ENCODE assay signal across 1 cellular context in the genomic region with DNA sequence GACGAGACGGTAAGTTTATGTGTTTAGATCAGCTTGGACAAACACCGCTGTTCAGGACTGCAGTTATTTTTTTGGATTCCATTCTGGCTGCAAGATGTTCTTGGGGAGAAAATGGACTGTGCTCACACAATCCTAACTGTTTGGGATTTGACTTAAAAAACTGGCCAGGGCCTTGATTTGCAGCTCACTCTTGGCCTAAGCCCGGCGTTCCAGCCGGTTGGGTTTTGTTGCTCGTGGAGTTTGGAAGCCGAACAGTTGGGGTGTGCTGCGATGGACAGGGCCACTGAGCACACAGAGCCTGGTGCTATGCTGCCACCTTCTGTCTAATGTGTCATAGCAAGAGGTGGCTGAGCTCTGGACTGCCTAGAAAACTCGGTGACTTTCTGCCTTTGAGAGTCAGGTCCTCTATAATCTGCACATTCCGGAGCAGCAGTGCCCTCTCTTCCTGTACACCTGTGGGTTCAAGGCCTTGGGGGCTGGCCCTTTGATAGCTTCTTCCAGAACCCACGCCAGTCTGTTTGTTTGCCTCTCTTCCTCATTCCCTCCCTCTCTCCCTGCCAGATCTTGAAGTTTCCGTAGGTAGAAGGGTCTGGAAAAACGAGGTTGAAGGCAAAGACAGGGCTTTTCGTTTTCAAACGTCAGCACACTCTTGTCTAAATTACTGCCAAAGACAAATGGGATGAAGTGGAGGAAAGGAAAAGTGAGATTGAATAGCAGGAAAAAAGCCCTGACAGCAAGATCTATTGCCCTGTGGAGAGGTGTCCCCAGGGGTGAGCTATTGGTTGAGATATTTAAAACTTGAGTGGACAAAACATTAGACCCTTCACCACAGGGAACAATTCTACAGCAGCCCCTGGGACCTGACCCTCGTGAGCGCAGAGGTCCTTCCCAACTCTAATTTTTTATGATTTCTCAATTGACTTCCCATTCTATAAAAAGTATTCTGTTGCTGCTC.
TF ChIP-seq lines count a peak whose summit lies in the region.

No MANE protein-coding gene starts in this region.

TF ChIP-seq in HepG2, 621 proteins besides CTCF, POLR2A, EP300 and RAD21 (continued from another document and continues in another):
- no peak for TF ChIP-seq HOXD1 (CRISPR knock-in tag; IDR thresholded peaks at IDR 0.05)
- no peak for TF ChIP-seq HCFC1 (IDR thresholded peaks at IDR 0.05; ENCODE audit: low read depth, low read length)
- TF ChIP-seq, protein P1, sequence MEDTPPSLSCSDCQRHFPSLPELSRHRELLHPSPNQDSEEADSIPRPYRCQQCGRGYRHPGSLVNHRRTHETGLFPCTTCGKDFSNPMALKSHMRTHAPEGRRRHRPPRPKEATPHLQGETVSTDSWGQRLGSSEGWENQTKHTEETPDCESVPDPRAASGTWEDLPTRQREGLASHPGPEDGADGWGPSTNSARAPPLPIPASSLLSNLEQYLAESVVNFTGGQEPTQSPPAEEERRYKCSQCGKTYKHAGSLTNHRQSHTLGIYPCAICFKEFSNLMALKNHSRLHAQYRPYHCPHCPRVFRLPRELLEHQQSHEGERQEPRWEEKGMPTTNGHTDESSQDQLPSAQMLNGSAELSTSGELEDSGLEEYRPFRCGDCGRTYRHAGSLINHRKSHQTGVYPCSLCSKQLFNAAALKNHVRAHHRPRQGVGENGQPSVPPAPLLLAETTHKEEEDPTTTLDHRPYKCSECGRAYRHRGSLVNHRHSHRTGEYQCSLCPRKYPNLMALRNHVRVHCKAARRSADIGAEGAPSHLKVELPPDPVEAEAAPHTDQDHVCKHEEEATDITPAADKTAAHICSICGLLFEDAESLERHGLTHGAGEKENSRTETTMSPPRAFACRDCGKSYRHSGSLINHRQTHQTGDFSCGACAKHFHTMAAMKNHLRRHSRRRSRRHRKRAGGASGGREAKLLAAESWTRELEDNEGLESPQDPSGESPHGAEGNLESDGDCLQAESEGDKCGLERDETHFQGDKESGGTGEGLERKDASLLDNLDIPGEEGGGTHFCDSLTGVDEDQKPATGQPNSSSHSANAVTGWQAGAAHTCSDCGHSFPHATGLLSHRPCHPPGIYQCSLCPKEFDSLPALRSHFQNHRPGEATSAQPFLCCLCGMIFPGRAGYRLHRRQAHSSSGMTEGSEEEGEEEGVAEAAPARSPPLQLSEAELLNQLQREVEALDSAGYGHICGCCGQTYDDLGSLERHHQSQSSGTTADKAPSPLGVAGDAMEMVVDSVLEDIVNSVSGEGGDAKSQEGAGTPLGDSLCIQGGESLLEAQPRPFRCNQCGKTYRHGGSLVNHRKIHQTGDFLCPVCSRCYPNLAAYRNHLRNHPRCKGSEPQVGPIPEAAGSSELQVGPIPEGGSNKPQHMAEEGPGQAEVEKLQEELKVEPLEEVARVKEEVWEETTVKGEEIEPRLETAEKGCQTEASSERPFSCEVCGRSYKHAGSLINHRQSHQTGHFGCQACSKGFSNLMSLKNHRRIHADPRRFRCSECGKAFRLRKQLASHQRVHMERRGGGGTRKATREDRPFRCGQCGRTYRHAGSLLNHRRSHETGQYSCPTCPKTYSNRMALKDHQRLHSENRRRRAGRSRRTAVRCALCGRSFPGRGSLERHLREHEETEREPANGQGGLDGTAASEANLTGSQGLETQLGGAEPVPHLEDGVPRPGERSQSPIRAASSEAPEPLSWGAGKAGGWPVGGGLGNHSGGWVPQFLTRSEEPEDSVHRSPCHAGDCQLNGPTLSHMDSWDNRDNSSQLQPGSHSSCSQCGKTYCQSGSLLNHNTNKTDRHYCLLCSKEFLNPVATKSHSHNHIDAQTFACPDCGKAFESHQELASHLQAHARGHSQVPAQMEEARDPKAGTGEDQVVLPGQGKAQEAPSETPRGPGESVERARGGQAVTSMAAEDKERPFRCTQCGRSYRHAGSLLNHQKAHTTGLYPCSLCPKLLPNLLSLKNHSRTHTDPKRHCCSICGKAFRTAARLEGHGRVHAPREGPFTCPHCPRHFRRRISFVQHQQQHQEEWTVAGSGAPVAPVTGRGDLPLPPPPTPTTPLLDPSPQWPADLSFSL (CRISPR knock-in tag; IDR thresholded peaks at IDR 0.05): no peak
- TF ChIP-seq THAP11 (CRISPR knock-in tag; IDR thresholded peaks at IDR 0.05): 0 out of 2 replicates have a peak, but pooled peaks have one; percentile 41
- TF ChIP-seq ZSCAN20 (CRISPR knock-in tag; IDR thresholded peaks at IDR 0.05; ENCODE audit: borderline replicate concordance): no peak
- no peak for TF ChIP-seq NFIC (IDR thresholded peaks at IDR 0.05; ENCODE audit: low read length)
- no peak for TF ChIP-seq ZNF121 (CRISPR knock-in tag; IDR thresholded peaks at IDR 0.05)
- no peak for TF ChIP-seq ZNF10 (CRISPR knock-in tag; IDR thresholded peaks at IDR 0.05; ENCODE audit: borderline replicate concordance, low read depth)
- no peak for TF ChIP-seq SRSF1 (optimal IDR thresholded peaks at IDR 0.05; ENCODE audit: low read depth, low read length)
- no peak for TF ChIP-seq AHR (CRISPR knock-in tag; IDR thresholded peaks at IDR 0.05)
- TF ChIP-seq, protein P2, sequence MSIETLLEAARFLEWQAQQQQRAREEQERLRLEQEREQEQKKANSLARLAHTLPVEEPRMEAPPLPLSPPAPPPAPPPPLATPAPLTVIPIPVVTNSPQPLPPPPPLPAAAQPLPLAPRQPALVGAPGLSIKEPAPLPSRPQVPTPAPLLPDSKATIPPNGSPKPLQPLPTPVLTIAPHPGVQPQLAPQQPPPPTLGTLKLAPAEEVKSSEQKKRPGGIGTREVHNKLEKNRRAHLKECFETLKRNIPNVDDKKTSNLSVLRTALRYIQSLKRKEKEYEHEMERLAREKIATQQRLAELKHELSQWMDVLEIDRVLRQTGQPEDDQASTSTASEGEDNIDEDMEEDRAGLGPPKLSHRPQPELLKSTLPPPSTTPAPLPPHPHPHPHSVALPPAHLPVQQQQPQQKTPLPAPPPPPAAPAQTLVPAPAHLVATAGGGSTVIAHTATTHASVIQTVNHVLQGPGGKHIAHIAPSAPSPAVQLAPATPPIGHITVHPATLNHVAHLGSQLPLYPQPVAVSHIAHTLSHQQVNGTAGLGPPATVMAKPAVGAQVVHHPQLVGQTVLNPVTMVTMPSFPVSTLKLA (IDR thresholded peaks at IDR 0.05): no peak
- peak; percentile 59; the same call in 1 of the 2 replicates for TF ChIP-seq MIER2 (CRISPR knock-in tag; IDR thresholded peaks at IDR 0.05)
- no peak for TF ChIP-seq YY1 (IDR thresholded peaks at IDR 0.05; ENCODE audit: insufficient read depth, insufficient replicate concordance, low read depth, low read length)
- peak; percentile 15; the same call in 1 of the 2 replicates for TF ChIP-seq PITX1 (CRISPR knock-in tag; IDR thresholded peaks at IDR 0.05)
- TF ChIP-seq, protein P3, sequence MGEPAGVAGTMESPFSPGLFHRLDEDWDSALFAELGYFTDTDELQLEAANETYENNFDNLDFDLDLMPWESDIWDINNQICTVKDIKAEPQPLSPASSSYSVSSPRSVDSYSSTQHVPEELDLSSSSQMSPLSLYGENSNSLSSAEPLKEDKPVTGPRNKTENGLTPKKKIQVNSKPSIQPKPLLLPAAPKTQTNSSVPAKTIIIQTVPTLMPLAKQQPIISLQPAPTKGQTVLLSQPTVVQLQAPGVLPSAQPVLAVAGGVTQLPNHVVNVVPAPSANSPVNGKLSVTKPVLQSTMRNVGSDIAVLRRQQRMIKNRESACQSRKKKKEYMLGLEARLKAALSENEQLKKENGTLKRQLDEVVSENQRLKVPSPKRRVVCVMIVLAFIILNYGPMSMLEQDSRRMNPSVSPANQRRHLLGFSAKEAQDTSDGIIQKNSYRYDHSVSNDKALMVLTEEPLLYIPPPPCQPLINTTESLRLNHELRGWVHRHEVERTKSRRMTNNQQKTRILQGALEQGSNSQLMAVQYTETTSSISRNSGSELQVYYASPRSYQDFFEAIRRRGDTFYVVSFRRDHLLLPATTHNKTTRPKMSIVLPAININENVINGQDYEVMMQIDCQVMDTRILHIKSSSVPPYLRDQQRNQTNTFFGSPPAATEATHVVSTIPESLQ (CRISPR knock-in tag; conservative IDR thresholded peaks at IDR 0.05): no peak
- no peak for TF ChIP-seq PAWR (CRISPR knock-in tag; IDR thresholded peaks at IDR 0.05; ENCODE audit: borderline replicate concordance)
- TF ChIP-seq ZFP36 (IDR thresholded peaks at IDR 0.05; ENCODE audit: borderline replicate concordance, low read depth, low read length, partially characterized antibody): no peak
- no peak for TF ChIP-seq FOXC1 (CRISPR knock-in tag; IDR thresholded peaks at IDR 0.05; ENCODE audit: borderline replicate concordance)
- TF ChIP-seq NR2F2 (IDR thresholded peaks at IDR 0.05; ENCODE audit: borderline replicate concordance, low read depth): no peak
- TF ChIP-seq, protein P4, sequence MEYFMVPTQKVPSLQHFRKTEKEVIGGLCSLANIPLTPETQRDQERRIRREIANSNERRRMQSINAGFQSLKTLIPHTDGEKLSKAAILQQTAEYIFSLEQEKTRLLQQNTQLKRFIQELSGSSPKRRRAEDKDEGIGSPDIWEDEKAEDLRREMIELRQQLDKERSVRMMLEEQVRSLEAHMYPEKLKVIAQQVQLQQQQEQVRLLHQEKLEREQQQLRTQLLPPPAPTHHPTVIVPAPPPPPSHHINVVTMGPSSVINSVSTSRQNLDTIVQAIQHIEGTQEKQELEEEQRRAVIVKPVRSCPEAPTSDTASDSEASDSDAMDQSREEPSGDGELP (IDR thresholded peaks at IDR 0.05; ENCODE audit: borderline replicate concordance, low read depth): no peak
- no peak for TF ChIP-seq TBX2 (CRISPR knock-in tag; IDR thresholded peaks at IDR 0.05; ENCODE audit: borderline replicate concordance)
- TF ChIP-seq ARHGAP35 (CRISPR knock-in tag; IDR thresholded peaks at IDR 0.05; ENCODE audit: borderline replicate concordance): no peak
- no peak for TF ChIP-seq SIN3B (IDR thresholded peaks at IDR 0.05; ENCODE audit: low read length)
- no peak for TF ChIP-seq ZNF724P (CRISPR knock-in tag; IDR thresholded peaks at IDR 0.05; ENCODE audit: borderline replicate concordance)
- TF ChIP-seq TCF7L2 (IDR thresholded peaks at IDR 0.05; ENCODE audit: low read depth, low read length): no peak
- TF ChIP-seq BHLHE40 (IDR thresholded peaks at IDR 0.05; ENCODE audit: low read length): no peak; the same call in 1 of the 2 replicates
- no peak for TF ChIP-seq ZNF329 (CRISPR knock-in tag; IDR thresholded peaks at IDR 0.05; ENCODE audit: low read depth)
- no peak for TF ChIP-seq ATF7 (IDR thresholded peaks at IDR 0.05)
- TF ChIP-seq ATF7 (CRISPR knock-in tag; IDR thresholded peaks at IDR 0.05): no peak
- peak; percentile 77 for TF ChIP-seq SMC3 (IDR thresholded peaks at IDR 0.05; ENCODE audit: low read length)
- no peak for TF ChIP-seq GLI4 (CRISPR knock-in tag; IDR thresholded peaks at IDR 0.05; ENCODE audit: borderline replicate concordance)
- TF ChIP-seq NR2C2 (CRISPR knock-in tag; IDR thresholded peaks at IDR 0.05; ENCODE audit: borderline replicate concordance): no peak
- TF ChIP-seq JARID2 (CRISPR knock-in tag; IDR thresholded peaks at IDR 0.05; ENCODE audit: insufficient replicate concordance): no peak
- no peak; the same call in 1 of the 2 replicates for TF ChIP-seq MED1 (CRISPR knock-in tag; IDR thresholded peaks at IDR 0.05)
- no peak for TF ChIP-seq SP140L (CRISPR knock-in tag; IDR thresholded peaks at IDR 0.05; ENCODE audit: borderline replicate concordance)
- no peak for TF ChIP-seq IRX3 (CRISPR knock-in tag; IDR thresholded peaks at IDR 0.05; ENCODE audit: borderline replicate concordance, low read depth)
- no peak for TF ChIP-seq FLYWCH1 (CRISPR knock-in tag; IDR thresholded peaks at IDR 0.05)
- no peak for TF ChIP-seq SOX6 (IDR thresholded peaks at IDR 0.05)
- peak; percentile 48; the same call in 1 of the 2 replicates for TF ChIP-seq SOX6 (CRISPR knock-in tag; IDR thresholded peaks at IDR 0.05)
- no peak for TF ChIP-seq ZSCAN25 (CRISPR knock-in tag; IDR thresholded peaks at IDR 0.05)
- no peak for TF ChIP-seq SP2 (CRISPR knock-in tag; IDR thresholded peaks at IDR 0.05)
- TF ChIP-seq MBD4 (IDR thresholded peaks at IDR 0.05; ENCODE audit: borderline replicate concordance, low read length): no peak
- no peak for TF ChIP-seq ZBTB3 (CRISPR knock-in tag; IDR thresholded peaks at IDR 0.05; ENCODE audit: borderline replicate concordance, low read depth)
- no peak for TF ChIP-seq ZNF615 (CRISPR knock-in tag; IDR thresholded peaks at IDR 0.05; ENCODE audit: borderline replicate concordance)
- TF ChIP-seq, protein P5, sequence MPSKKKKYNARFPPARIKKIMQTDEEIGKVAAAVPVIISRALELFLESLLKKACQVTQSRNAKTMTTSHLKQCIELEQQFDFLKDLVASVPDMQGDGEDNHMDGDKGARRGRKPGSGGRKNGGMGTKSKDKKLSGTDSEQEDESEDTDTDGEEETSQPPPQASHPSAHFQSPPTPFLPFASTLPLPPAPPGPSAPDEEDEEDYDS (CRISPR knock-in tag; IDR thresholded peaks at IDR 0.05): no peak
- TF ChIP-seq ZNF557 (CRISPR knock-in tag; IDR thresholded peaks at IDR 0.05): no peak
- TF ChIP-seq SMAD1 (CRISPR knock-in tag; IDR thresholded peaks at IDR 0.05; ENCODE audit: borderline replicate concordance, low read depth): no peak
- TF ChIP-seq CREB1 (IDR thresholded peaks at IDR 0.05): no peak
- TF ChIP-seq CREB1 (CRISPR knock-in tag; IDR thresholded peaks at IDR 0.05): no peak
- TF ChIP-seq, protein P6, sequence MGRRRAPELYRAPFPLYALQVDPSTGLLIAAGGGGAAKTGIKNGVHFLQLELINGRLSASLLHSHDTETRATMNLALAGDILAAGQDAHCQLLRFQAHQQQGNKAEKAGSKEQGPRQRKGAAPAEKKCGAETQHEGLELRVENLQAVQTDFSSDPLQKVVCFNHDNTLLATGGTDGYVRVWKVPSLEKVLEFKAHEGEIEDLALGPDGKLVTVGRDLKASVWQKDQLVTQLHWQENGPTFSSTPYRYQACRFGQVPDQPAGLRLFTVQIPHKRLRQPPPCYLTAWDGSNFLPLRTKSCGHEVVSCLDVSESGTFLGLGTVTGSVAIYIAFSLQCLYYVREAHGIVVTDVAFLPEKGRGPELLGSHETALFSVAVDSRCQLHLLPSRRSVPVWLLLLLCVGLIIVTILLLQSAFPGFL (CRISPR knock-in tag; IDR thresholded peaks at IDR 0.05): no peak
- TF ChIP-seq NCOA5 (CRISPR knock-in tag; IDR thresholded peaks at IDR 0.05): no peak
- TF ChIP-seq, protein P7, sequence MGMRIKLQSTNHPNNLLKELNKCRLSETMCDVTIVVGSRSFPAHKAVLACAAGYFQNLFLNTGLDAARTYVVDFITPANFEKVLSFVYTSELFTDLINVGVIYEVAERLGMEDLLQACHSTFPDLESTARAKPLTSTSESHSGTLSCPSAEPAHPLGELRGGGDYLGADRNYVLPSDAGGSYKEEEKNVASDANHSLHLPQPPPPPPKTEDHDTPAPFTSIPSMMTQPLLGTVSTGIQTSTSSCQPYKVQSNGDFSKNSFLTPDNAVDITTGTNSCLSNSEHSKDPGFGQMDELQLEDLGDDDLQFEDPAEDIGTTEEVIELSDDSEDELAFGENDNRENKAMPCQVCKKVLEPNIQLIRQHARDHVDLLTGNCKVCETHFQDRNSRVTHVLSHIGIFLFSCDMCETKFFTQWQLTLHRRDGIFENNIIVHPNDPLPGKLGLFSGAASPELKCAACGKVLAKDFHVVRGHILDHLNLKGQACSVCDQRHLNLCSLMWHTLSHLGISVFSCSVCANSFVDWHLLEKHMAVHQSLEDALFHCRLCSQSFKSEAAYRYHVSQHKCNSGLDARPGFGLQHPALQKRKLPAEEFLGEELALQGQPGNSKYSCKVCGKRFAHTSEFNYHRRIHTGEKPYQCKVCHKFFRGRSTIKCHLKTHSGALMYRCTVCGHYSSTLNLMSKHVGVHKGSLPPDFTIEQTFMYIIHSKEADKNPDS (CRISPR knock-in tag; IDR thresholded peaks at IDR 0.05): no peak
- TF ChIP-seq ZNF510 (CRISPR knock-in tag; IDR thresholded peaks at IDR 0.05; ENCODE audit: low read depth): 0 out of 2 replicates have a peak, but pooled peaks have one; percentile 30
- no peak for TF ChIP-seq TEAD3 (CRISPR knock-in tag; optimal IDR thresholded peaks at IDR 0.05; ENCODE audit: borderline replicate concordance)
- TF ChIP-seq HHEX (CRISPR knock-in tag; IDR thresholded peaks at IDR 0.05): no peak
- TF ChIP-seq ZNF484 (CRISPR knock-in tag; IDR thresholded peaks at IDR 0.05; ENCODE audit: borderline replicate concordance, low read depth): no peak
- no peak for TF ChIP-seq JUNB (CRISPR knock-in tag; IDR thresholded peaks at IDR 0.05; ENCODE audit: borderline replicate concordance)
